In genomic region chr4:72602396-72602795, GRCh38 we compare ENCODE assay signal across 16 cellular contexts. TPM values are rescaled to one million over a fixed set of nuclear protein-coding genes. Genes with fewer than 3 reads are reported as not detected.
DNase-seq lines count a peak whose midpoint lies in the region; ATAC-seq and TF ChIP-seq lines count a peak whose summit lies in the region.
"Had no signal": no experiment of that assay in that cellular context is flagged by ENCODE, and none has a peak within 500 bp of the region (broad histone marks: within the 10 kb centered on the region; RNA-seq: fewer than 3 reads in every experiment).

No MANE protein-coding gene starts in this region.

- H3K27ac Mint-ChIP-seq in activated naive CD4-positive, alpha-beta T cell treated with anti-CD3 and anti-CD28 coated beads, Interleukin-2, amount 10 ng/mL, durations not matched to agents 7 days and 5 days, result no peak overlapping the region
- H3K27ac Mint-ChIP-seq: CD4-positive, alpha-beta memory T cell; HFFc6 had no signal

- DNase-seq in RWPE1 (ENCODE audit: low spot score), result peak; percentile 10
- DNase-seq in mammary epithelial cell, result peak; percentile 48
- peak; percentile 57 for DNase-seq in epithelial cell of esophagus (ENCODE audit: low read depth)
- no peak for DNase-seq in activated CD8-positive, alpha-beta memory T cell treated with anti-CD3 and anti-CD28 coated beads, Interleukin-2, amount 50 U/mL, for 4 hours
- DNase-seq in left lobe of liver (ENCODE audit: low spot score), result no peak
- DNase-seq in activated naive CD4-positive, alpha-beta T cell treated with anti-CD3 and anti-CD28 coated beads, Interleukin-2, amount 10 ng/mL, durations not matched to agents 7 days and 5 days, result no peak
- DNase-seq: C1 segment of cervical spinal cord; Calu3; CD4-positive, alpha-beta memory T cell; COR-L47; DMS53; DMS79 treated with DMSO at 0.1 percent for 48 hours; GF-D8; GOT3; HFFc6 had no signal

- H3K9ac ChIP-seq in mammary epithelial cell (ENCODE audit: insufficient read depth, low read length), result no peak overlapping the region

- intact Hi-C loops in mammary epithelial cell (cut with micrococcal nuclease), result no loop called here

- H3K79me2 ChIP-seq in mammary epithelial cell (ENCODE audit: insufficient read depth, low read length), result no peaks in the 10 kb centered on the region

- H3K4me3 ChIP-seq in mammary epithelial cell (replicated peaks in 1 of 3; ENCODE audit: insufficient read depth in 1 of 3, low read depth in 2 of 3, low read length in 3 of 3), result no peak overlapping the region
- no peak overlapping the region for H3K4me3 ChIP-seq in epithelial cell of esophagus (ENCODE audit: low read length)
- H3K4me3 ChIP-seq: HAP-1 had no signal

- no peak overlapping the region for H2AFZ ChIP-seq in mammary epithelial cell (ENCODE audit: low read depth, low read length)

- H4K20me1 ChIP-seq in mammary epithelial cell (ENCODE audit: insufficient read depth, low read length), result no peaks in the 10 kb centered on the region

- H3K4me3 Mint-ChIP-seq in activated naive CD4-positive, alpha-beta T cell treated with anti-CD3 and anti-CD28 coated beads, Interleukin-2, amount 10 ng/mL, durations not matched to agents 7 days and 5 days, result no peak overlapping the region
- H3K4me3 Mint-ChIP-seq: CD4-positive, alpha-beta memory T cell; HFFc6 had no signal

- H3K4me2 ChIP-seq in mammary epithelial cell (ENCODE audit: insufficient read depth, low read depth, low read length), result no peak overlapping the region

- H3K4me1 ChIP-seq in mammary epithelial cell (ENCODE audit: insufficient read depth, low read length), result peaks cover 3% of the 10 kb centered on the region
- H3K4me1 ChIP-seq: HAP-1 had no signal

- no peak overlapping the region for H3K27ac ChIP-seq in RWPE1
- no peak overlapping the region for H3K27ac ChIP-seq in mammary epithelial cell (ENCODE audit: insufficient read depth, low read depth, low read length)

- no peaks in the 10 kb centered on the region for H3K36me3 Mint-ChIP-seq in activated naive CD4-positive, alpha-beta T cell treated with anti-CD3 and anti-CD28 coated beads, Interleukin-2, amount 10 ng/mL, durations not matched to agents 7 days and 5 days
- H3K36me3 Mint-ChIP-seq: CD4-positive, alpha-beta memory T cell had no signal

- no peak for ATAC-seq in left lobe of liver

- CTCF ChIA-PET in RWPE1 (lab: Yijun Ruan, JAX) (interaction anchor here (0.6 kb wide), 1 partner anchor 136 kb away, joined by 3 read pairs; no protein-coding TSS in a partner anchor), mammary epithelial cell (lab: Charles Lee; ENCODE audit: low non-redundant PET) (no interaction called here)
- CTCF ChIA-PET in activated naive CD4-positive, alpha-beta T cell treated with anti-CD3 and anti-CD28 coated beads, Interleukin-2, amount 10 ng/mL, durations not matched to agents 7 days and 5 days (lab: Charles Lee), result no interaction called here

- H3K36me3 ChIP-seq in mammary epithelial cell (ENCODE audit: insufficient read depth, low read length), result no peaks in the 10 kb centered on the region
- H3K36me3 ChIP-seq: HAP-1 had no signal

- no peaks in the 10 kb centered on the region for H3K4me1 Mint-ChIP-seq in activated naive CD4-positive, alpha-beta T cell treated with anti-CD3 and anti-CD28 coated beads, Interleukin-2, amount 10 ng/mL, durations not matched to agents 7 days and 5 days
- H3K4me1 Mint-ChIP-seq: CD4-positive, alpha-beta memory T cell had no signal

- TF ChIP-seq CTCF in RWPE1 (conservative IDR thresholded peaks at IDR 0.05; ENCODE audit: low read depth) (no peak), mammary epithelial cell (conservative IDR thresholded peaks at IDR 0.05 in 1 of 2, IDR thresholded peaks at IDR 0.05 in 1 of 2; ENCODE audit: extremely low read depth in 1 of 2, insufficient read depth in 1 of 2, low read depth in 1 of 2, low read length in 2 of 2) (no peak), epithelial cell of esophagus (IDR thresholded peaks at IDR 0.05; ENCODE audit: insufficient read depth, low read depth, low read length, missing control alignments) (no peak)

- POLR2A ChIA-PET in RWPE1 (lab: Yijun Ruan, JAX; ENCODE audit: low non-redundant PET), result no interaction called here

- dilution Hi-C loops in mammary epithelial cell (cut with HindIII; ENCODE audit: low sequenced_read_pairs), result no loop called here

- peaks cover 4% of the 10 kb centered on the region for H3K9me3 Mint-ChIP-seq in activated naive CD4-positive, alpha-beta T cell treated with anti-CD3 and anti-CD28 coated beads, Interleukin-2, amount 10 ng/mL, durations not matched to agents 7 days and 5 days

- peaks cover 8% of the 10 kb centered on the region for H3K9me3 ChIP-seq in mammary epithelial cell (replicated peaks; ENCODE audit: insufficient read depth, low read length)
- H3K9me3 ChIP-seq: HAP-1 had no signal

- no peaks in the 10 kb centered on the region for H3K27me3 Mint-ChIP-seq in activated naive CD4-positive, alpha-beta T cell treated with anti-CD3 and anti-CD28 coated beads, Interleukin-2, amount 10 ng/mL, durations not matched to agents 7 days and 5 days
- H3K27me3 Mint-ChIP-seq: CD4-positive, alpha-beta memory T cell had no signal

- no peaks in the 10 kb centered on the region for H3K27me3 ChIP-seq in mammary epithelial cell (ENCODE audit: insufficient read depth, low read length)

- in situ Hi-C loops in mammary epithelial cell (cut with MboI; ENCODE audit: low sequenced_read_pairs in 2 of 2), result no loop called here

- BruUV-seq in mammary epithelial cell (replicated peaks; lab: Mats Ljungman, UMichigan), result no TSS peak

RNA-seq across cellular contexts. Expression of gene ADAMTS3, which starts 33.4 kb away (rescaled TPM):
- total RNA-seq in mammary epithelial cell (1 to 10 TPM in 1 of 2 donors, under 1 TPM in 1; 0.24 to 2.5 TPM), left lobe of liver (0.35 TPM)
- polyA plus RNA-seq in mammary epithelial cell, result 0.10 TPM
- not detected for polyA minus RNA-seq in mammary epithelial cell
- total RNA-seq: CD4-positive, alpha-beta memory T cell had no signal
- polyA plus RNA-seq: CD4-positive, alpha-beta memory T cell had no signal

Comparison
In these comparisons a context has a peak if more than half of its experiments do, and no peak if none do; other contexts are left out.
1. DNase-seq: peak in RWPE1 (single experiment), mammary epithelial cell (single experiment) and epithelial cell of esophagus (single experiment); none in activated CD8-positive, alpha-beta memory T cell treated with anti-CD3 and anti-CD28 coated beads, Interleukin-2, amount 50 U/mL, for 4 hours (single experiment), left lobe of liver (single experiment) and activated naive CD4-positive, alpha-beta T cell treated with anti-CD3 and anti-CD28 coated beads, Interleukin-2, amount 10 ng/mL, durations not matched to agents 7 days and 5 days (single experiment).